8 cellular contexts compared by ENCODE assay signal in the genomic region with DNA sequence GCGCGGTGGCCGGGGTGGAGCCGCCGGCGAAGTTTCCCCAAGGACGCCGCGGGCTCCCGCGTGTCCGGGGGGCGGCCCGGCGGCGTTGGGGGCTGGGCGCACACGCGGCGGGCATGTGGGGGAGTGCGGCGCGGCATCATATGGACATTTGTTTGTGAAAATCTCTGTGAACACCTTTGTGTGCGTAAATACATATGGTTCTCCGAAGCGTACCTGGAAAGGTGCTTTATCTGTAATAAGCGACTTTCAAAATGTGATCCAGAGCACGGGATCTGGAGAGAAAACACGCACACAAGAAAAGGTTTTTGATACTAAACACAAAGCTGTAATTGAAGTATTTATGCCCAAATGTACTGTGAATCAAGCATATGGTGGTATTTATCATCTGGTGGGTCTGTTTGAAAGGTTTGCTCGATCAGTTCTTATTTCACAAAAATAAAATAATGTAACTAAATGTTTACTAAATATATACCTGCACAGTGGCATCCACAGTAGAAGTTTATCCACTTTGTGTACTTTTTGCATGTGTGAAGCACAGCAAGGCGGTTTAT. TPM values are rescaled to one million over a fixed set of nuclear protein-coding genes. Genes with fewer than 3 reads are reported as not detected.
DNase-seq lines count a peak whose midpoint lies in the region; ATAC-seq and TF ChIP-seq lines count a peak whose summit lies in the region.

No MANE protein-coding gene starts in this region.

- CTCF ChIA-PET in activated CD4-positive, alpha-beta memory T cell treated with anti-CD3 and anti-CD28 coated beads, Interleukin-2, amount 10 ng/mL, durations not matched to agents 7 days and 5 days (lab: Charles Lee): interaction anchor here (0.5 to 2.4 kb wide), 7 partner anchors 134 to 449 kb away, joined by 3 to 23 read pairs (median 3); no protein-coding TSS in a partner anchor

- intact Hi-C loops in left cardiac atrium (cut with DNase I): loop anchor here (1.0 to 10.0 kb wide), 5 partner anchors 73 to 1127 kb away; no protein-coding TSS in a partner anchor

- H3K9me3 ChIP-seq in cardiac muscle cell (ENCODE audit: low read depth) (no peaks in the 10 kb centered on the region), iPS DF 6.9 (ENCODE audit: control insufficient read depth, insufficient read depth, low read length) (no peaks in the 10 kb centered on the region; the same call in 1 of the 2 replicates)

- H3K9me3 Mint-ChIP-seq in activated CD4-positive, alpha-beta memory T cell treated with anti-CD3 and anti-CD28 coated beads, Interleukin-2, amount 10 ng/mL, durations not matched to agents 7 days and 5 days: no peaks in the 10 kb centered on the region
- H3K9me3 Mint-ChIP-seq in stimulated activated effector memory CD8-positive, alpha-beta T cell treated with anti-CD3 and anti-CD28 coated beads, Interleukin-12 subunit alpha, Interleukin-12 subunit beta, amount 100 ng/mL, for 72 hours: no peaks in the 10 kb centered on the region

- H3K27me3 ChIP-seq in cardiac muscle cell (no peaks in the 10 kb centered on the region), iPS DF 6.9 (ENCODE audit: control insufficient read depth, insufficient read depth, low read length) (no peaks in the 10 kb centered on the region)

- no peak for ATAC-seq in left cardiac atrium
- no peak for ATAC-seq in stimulated activated effector memory CD8-positive, alpha-beta T cell treated with anti-CD3 and anti-CD28 coated beads, Interleukin-12 subunit alpha, Interleukin-12 subunit beta, amount 100 ng/mL, for 72 hours

- no peaks in the 10 kb centered on the region for H3K27me3 Mint-ChIP-seq in activated CD4-positive, alpha-beta memory T cell treated with anti-CD3 and anti-CD28 coated beads, Interleukin-2, amount 10 ng/mL, durations not matched to agents 7 days and 5 days

- H3K27ac Mint-ChIP-seq in activated CD4-positive, alpha-beta memory T cell treated with anti-CD3 and anti-CD28 coated beads, Interleukin-2, amount 10 ng/mL, durations not matched to agents 7 days and 5 days: peak overlapping the region; percentile 92
- peak overlapping the region; percentile 62 for H3K27ac Mint-ChIP-seq in stimulated activated effector memory CD8-positive, alpha-beta T cell treated with anti-CD3 and anti-CD28 coated beads, Interleukin-12 subunit alpha, Interleukin-12 subunit beta, amount 100 ng/mL, for 72 hours

- peaks cover 65% of the 10 kb centered on the region for H3K4me1 Mint-ChIP-seq in activated CD4-positive, alpha-beta memory T cell treated with anti-CD3 and anti-CD28 coated beads, Interleukin-2, amount 10 ng/mL, durations not matched to agents 7 days and 5 days
- H3K4me1 Mint-ChIP-seq in stimulated activated effector memory CD8-positive, alpha-beta T cell treated with anti-CD3 and anti-CD28 coated beads, Interleukin-12 subunit alpha, Interleukin-12 subunit beta, amount 100 ng/mL, for 72 hours: peaks cover 52% of the 10 kb centered on the region

- no peaks in the 10 kb centered on the region for H3K36me3 ChIP-seq in cardiac muscle cell
- no peaks in the 10 kb centered on the region for H3K36me3 ChIP-seq in iPS DF 6.9 (ENCODE audit: control insufficient read depth, insufficient read depth, low read length)

- H3K4me3 ChIP-seq in cardiac muscle cell: peak overlapping the region; percentile 29
- peak overlapping the region; percentile 38; the same call in 1 of the 2 replicates for H3K4me3 ChIP-seq in iPS DF 6.9 (ENCODE audit: low read length)

- H3K27ac ChIP-seq in cardiac muscle cell (peak overlapping the region; percentile 92), iPS DF 6.9 (ENCODE audit: low read length) (no peak overlapping the region)

- peak overlapping the region; percentile 69 for H3K4me3 Mint-ChIP-seq in activated CD4-positive, alpha-beta memory T cell treated with anti-CD3 and anti-CD28 coated beads, Interleukin-2, amount 10 ng/mL, durations not matched to agents 7 days and 5 days
- H3K4me3 Mint-ChIP-seq in stimulated activated effector memory CD8-positive, alpha-beta T cell treated with anti-CD3 and anti-CD28 coated beads, Interleukin-12 subunit alpha, Interleukin-12 subunit beta, amount 100 ng/mL, for 72 hours: peak overlapping the region; percentile 87

- peaks cover 33% of the 10 kb centered on the region for H3K36me3 Mint-ChIP-seq in activated CD4-positive, alpha-beta memory T cell treated with anti-CD3 and anti-CD28 coated beads, Interleukin-2, amount 10 ng/mL, durations not matched to agents 7 days and 5 days (ENCODE audit: low read depth)
- peaks cover 35% of the 10 kb centered on the region for H3K36me3 Mint-ChIP-seq in stimulated activated effector memory CD8-positive, alpha-beta T cell treated with anti-CD3 and anti-CD28 coated beads, Interleukin-12 subunit alpha, Interleukin-12 subunit beta, amount 100 ng/mL, for 72 hours

- TF ChIP-seq CTCF in cardiac muscle cell (IDR thresholded peaks at IDR 0.05; ENCODE audit: low read depth, low read length): no peak

- no CpG with 5 or more reads among the region's 31 CpGs for WGBS in iPS DF 6.9 (ENCODE audit: insufficient coverage, insufficient read length)

- DNase-seq in cardiac muscle cell (ENCODE audit: low read depth in 1 of 2, low spot score in 1 of 2) (no peak), left cardiac atrium (no peak), iPS DF 6.9 (ENCODE audit: low read depth, low spot score) (no peak), kidney tubule cell (ENCODE audit: low spot score) (no peak), COLO668 (lab: John Stamatoyannopoulos, UW; ENCODE audit: unreplicated experiment) (no peak), HK-2 (ENCODE audit: unreplicated experiment) (no peak)
- no peak for DNase-seq in activated CD4-positive, alpha-beta memory T cell treated with anti-CD3 and anti-CD28 coated beads, Interleukin-2, amount 10 ng/mL, durations not matched to agents 7 days and 5 days
- DNase-seq in stimulated activated effector memory CD8-positive, alpha-beta T cell treated with anti-CD3 and anti-CD28 coated beads, Interleukin-12 subunit alpha, Interleukin-12 subunit beta, amount 100 ng/mL, for 72 hours (ENCODE audit: low spot score in 2 of 2): peak in 1 of 2 donors; percentile 60

- H3K4me1 ChIP-seq in cardiac muscle cell (ENCODE audit: low read depth) (peaks cover 13% of the 10 kb centered on the region), iPS DF 6.9 (ENCODE audit: control insufficient read depth, insufficient read depth, low read length) (peaks cover 1% of the 10 kb centered on the region; the same call in 1 of the 2 replicates)

- POLR2A ChIA-PET in activated CD4-positive, alpha-beta memory T cell treated with anti-CD3 and anti-CD28 coated beads, Interleukin-2, amount 10 ng/mL, durations not matched to agents 7 days and 5 days (lab: Charles Lee): interaction anchor here (0.6 to 12.3 kb wide), 30 partner anchors 13 to 581 kb away, joined by 3 to 374 read pairs (median 5); no protein-coding TSS in a partner anchor

RNA-seq across cellular contexts. Expression of gene TBL1XR1, which starts 0.7 kb away (rescaled TPM):
- total RNA-seq in cardiac muscle cell (49.6 and 81.7 TPM in 2 replicates), left cardiac atrium (100 to 1,000 TPM; 118 to 125 TPM)
- 23.7 and 42.7 TPM in 2 replicates for polyA plus RNA-seq in cardiac muscle cell
- 100 to 1,000 TPM; 178 to 187 TPM for total RNA-seq in activated CD4-positive, alpha-beta memory T cell treated with anti-CD3 and anti-CD28 coated beads, Interleukin-2, amount 10 ng/mL, durations not matched to agents 7 days and 5 days
